In genomic region chr1:156444407-156445001, GRCh38 we compare ENCODE assay signal across 9 cellular contexts.
DNase-seq lines count a peak whose midpoint lies in the region; ATAC-seq and TF ChIP-seq lines count a peak whose summit lies in the region.
"Had no signal": no experiment of that assay in that cellular context is flagged by ENCODE, and none has a peak within 500 bp of the region (broad histone marks: within the 10 kb centered on the region; RNA-seq: fewer than 3 reads in every experiment).

No MANE protein-coding gene starts in this region.

- H3K4me3 ChIP-seq in HEK293 (ENCODE audit: low read depth, low read length): no peak overlapping the region
- H3K4me3 ChIP-seq in fibroblast of pulmonary artery (replicated peaks; ENCODE audit: low read depth, low read length): no peak overlapping the region
- no peak overlapping the region for H3K4me3 ChIP-seq in coronary artery
- H3K4me3 ChIP-seq: SK-N-MC had no signal

- TF ChIP-seq CTCF in HEK293 (tag by site-specific recombination; IDR thresholded peaks at IDR 0.05): peak; percentile 33
- peak; percentile 41 for TF ChIP-seq CTCF in fibroblast of pulmonary artery (IDR thresholded peaks at IDR 0.05; ENCODE audit: low read length, missing control alignments)
- no peak for TF ChIP-seq CTCF in coronary artery (IDR thresholded peaks at IDR 0.05)

- POLR2A ChIA-PET in HEK293 (lab: Yijun Ruan, JAX): interaction anchor here (2.0 kb wide), 1 partner anchor 58 kb away, joined by 13 read pairs; no protein-coding TSS in a partner anchor

- H3K36me3 ChIP-seq in HEK293 (ENCODE audit: control insufficient read depth in 2 of 2, insufficient read depth in 1 of 2, low read length in 2 of 2): no peaks in the 10 kb centered on the region

- DNase-seq in DMS114 treated with DMSO at 0.1 percent for 48 hours (lab: John Stamatoyannopoulos, UW; ENCODE audit: unreplicated experiment): peak; percentile 40
- DNase-seq in SW480 (ENCODE audit: low spot score): peak; percentile 36
- peak; percentile 35 for DNase-seq in fibroblast of pulmonary artery (ENCODE audit: low read depth)
- no peak for DNase-seq in coronary artery (ENCODE audit: low spot score)

- H3K27ac ChIP-seq in HEK293 (ENCODE audit: extremely low read depth, low read depth, low read length) (no peak overlapping the region), coronary artery (no peak overlapping the region)
- H3K27ac ChIP-seq: SK-N-MC had no signal

- no peaks in the 10 kb centered on the region for H3K9me3 ChIP-seq in HEK293 (ENCODE audit: control insufficient read depth, insufficient read depth, low read depth, low read length)

- ATAC-seq in GM18909 (IDR thresholded peaks at IDR 0.05; ENCODE audit: poor library complexity, unreplicated experiment) (no peak), HG03460 (IDR thresholded peaks at IDR 0.05; ENCODE audit: unreplicated experiment) (no peak), HG02763 (IDR thresholded peaks at IDR 0.05; ENCODE audit: unreplicated experiment) (no peak)

- CTCF ChIA-PET in HEK293 (lab: Yijun Ruan, JAX): interaction anchor here (0.5 to 12.1 kb wide), 9 partner anchors 8 to 372 kb away, joined by 3 to 439 read pairs (median 14); no protein-coding TSS in a partner anchor

- peaks cover 3% of the 10 kb centered on the region; the same call in 1 of the 2 replicates for H3K4me1 ChIP-seq in HEK293 (ENCODE audit: control insufficient read depth, insufficient read depth, low read length)

TF ChIP-seq in HEK293, 187 proteins besides CTCF, POLR2A, EP300 and RAD21:
- TF ChIP-seq ZNF366 (tag by site-specific recombination; conservative IDR thresholded peaks at IDR 0.05): 0 out of 2 replicates have a peak, but pooled peaks have one; percentile 14
- TF ChIP-seq ZNF324 (tag by site-specific recombination; IDR thresholded peaks at IDR 0.05): no peak
- TF ChIP-seq ZNF24 (tag by site-specific recombination; IDR thresholded peaks at IDR 0.05): peak; percentile 99
- TF ChIP-seq ZNF560 (tag by site-specific recombination; IDR thresholded peaks at IDR 0.05; ENCODE audit: borderline replicate concordance): no peak
- TF ChIP-seq PATZ1 (tag by site-specific recombination; IDR thresholded peaks at IDR 0.05): 0 out of 2 replicates have a peak, but pooled peaks have one; percentile 16
- 0 out of 2 replicates have a peak, but pooled peaks have one; percentile 47 for TF ChIP-seq ZNF660 (tag by site-specific recombination; IDR thresholded peaks at IDR 0.05)
- TF ChIP-seq ZNF654 (tag by site-specific recombination; IDR thresholded peaks at IDR 0.05; ENCODE audit: low read depth): peak; percentile 78
